32 cellular contexts compared by ENCODE assay signal in genomic region chr6:36178544-36178943, GRCh38.
"Had no signal": no experiment of that assay in that cellular context is flagged by ENCODE, and none has a peak within 500 bp of the region (broad histone marks: within the 10 kb centered on the region; RNA-seq: fewer than 3 reads in every experiment).

No MANE protein-coding gene starts in this region.

- H3K4me3 ChIP-seq: adrenal gland, body of pancreas, breast epithelium had no signal

- FAIRE-seq: astrocyte, TTC549 had no signal

- H3K4me1 ChIP-seq: adrenal gland, body of pancreas, breast epithelium had no signal

- H3K9me3 ChIP-seq: adrenal gland, body of pancreas, breast epithelium had no signal

- ATAC-seq: activated CD8-positive, alpha-beta T cell treated with anti-CD3 and anti-CD28 coated beads for 36 hours; activated naive CD4-positive, alpha-beta T cell treated with anti-CD3 and anti-CD28 coated beads, Interleukin-2, amount 50 U/mL, for 72 hours; activated T-helper 17 cell treated with anti-CD3 and anti-CD28 coated beads, Interleukin-2, amount 50 U/mL, for 72 hours; body of pancreas had no signal

- H3K27ac ChIP-seq: adrenal gland, body of pancreas, brain microvascular endothelial cell, breast epithelium, VCaP had no signal

- H3K36me3 ChIP-seq: adrenal gland, brain microvascular endothelial cell, breast epithelium had no signal

- DNase-seq: activated B cell treated with CpG ODN at 0.5 μM for 24 hours; activated CD4-positive, alpha-beta memory T cell treated with anti-CD3 and anti-CD28 coated beads for 36 hours; activated CD4-positive, alpha-beta T cell treated with anti-CD3 and anti-CD28 coated beads for 4 hours; activated CD4-positive, alpha-beta T cell treated with anti-CD3 and anti-CD28 coated beads, Interleukin-2, amount 10 ng/mL, durations not matched to agents 24 days and 14 days; activated CD4-positive, alpha-beta T cell treated with anti-CD3 and anti-CD28 coated beads, Interleukin-2, amount 50 U/mL, for 1 hour; activated CD4-positive, alpha-beta T cell treated with anti-CD3 and anti-CD28 coated beads, Interleukin-2, amount 50 U/mL, for 4 hours; activated CD4-positive, CD25-positive, alpha-beta regulatory T cell treated with anti-CD3 and anti-CD28 coated beads, Interleukin-2, amount 50 U/mL, for 72 hours; activated CD8-positive, alpha-beta memory T cell treated with anti-CD3 and anti-CD28 coated beads, Interleukin-2, amount 50 U/mL, for 4 hours; activated CD8-positive, alpha-beta T cell treated with anti-CD3 and anti-CD28 coated beads for 36 hours; activated effector memory CD4-positive, alpha-beta T cell treated with anti-CD3 and anti-CD28 coated beads, Interleukin-2, amount 50 U/mL, for 16 hours; activated gamma-delta T cell treated with Interleukin-2 at 50 U/mL for 16 hours; activated naive CD4-positive, alpha-beta T cell; activated naive CD4-positive, alpha-beta T cell treated with anti-CD3 and anti-CD28 coated beads for 36 hours; activated naive CD4-positive, alpha-beta T cell treated with anti-CD3 and anti-CD28 coated beads, Interleukin-2, amount 50 U/mL, for 16 hours; activated naive CD8-positive, alpha-beta T cell treated with anti-CD3 and anti-CD28 coated beads for 36 hours; activated T-cell treated with anti-CD3 and anti-CD28 coated beads for 4 hours; activated T-cell treated with anti-CD3 and anti-CD28 coated beads, Interleukin-2, amount 50 U/mL, for 1 hour; activated T-cell treated with anti-CD3 and anti-CD28 coated beads, Interleukin-2, amount 50 U/mL, for 48 hours; adrenal gland; amniotic stem cell; aorta; body of pancreas; brain microvascular endothelial cell; central memory CD4-positive, alpha-beta T cell; T-helper 2 cell; T-helper 9 cell had no signal

- H3K27me3 ChIP-seq: adrenal gland, body of pancreas, brain microvascular endothelial cell, breast epithelium had no signal
